ENCODE assay signal across 14 cellular contexts in the genomic region with DNA sequence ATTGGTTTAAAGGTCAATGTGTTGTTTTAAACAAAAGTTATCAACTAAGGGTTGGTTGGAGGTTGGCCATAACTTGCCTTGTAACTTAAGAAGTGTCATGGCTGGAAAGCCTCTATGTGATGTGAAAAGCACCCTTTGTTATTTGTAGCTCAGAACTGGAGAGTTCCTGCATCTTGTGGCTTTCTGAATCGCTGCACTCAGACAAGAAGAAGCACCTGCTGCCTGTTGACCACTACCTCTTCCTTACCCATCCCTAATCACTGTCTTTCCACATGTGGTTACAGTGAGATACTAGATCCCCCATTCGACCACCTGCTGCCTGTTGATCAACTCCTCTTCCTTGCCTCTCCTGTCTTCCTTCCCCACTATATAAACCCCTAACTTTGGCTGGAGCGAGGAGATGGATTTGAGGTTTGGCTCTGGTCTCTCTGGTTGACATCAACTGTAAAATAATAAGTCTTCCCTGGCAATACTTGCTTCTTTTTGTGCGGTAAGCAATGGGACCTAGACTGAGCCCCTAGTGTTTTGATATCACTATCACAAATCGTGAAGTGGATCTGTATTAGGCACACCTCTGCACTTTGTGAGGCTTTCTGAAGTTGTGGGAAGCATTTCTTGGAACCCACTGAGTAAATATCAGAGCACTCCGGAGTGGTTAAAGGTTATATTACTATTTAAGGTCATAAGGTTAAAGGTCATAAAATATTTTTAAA. TPM values are rescaled to one million over a fixed set of nuclear protein-coding genes. Genes with fewer than 3 reads are reported as not detected.
A peak's percentile ranks its signal among the peaks of the same experiment; 100 is the strongest.
DNase-seq lines count a peak whose midpoint lies in the region; ATAC-seq and TF ChIP-seq lines count a peak whose summit lies in the region.
"Had no signal": no experiment of that assay in that cellular context is flagged by ENCODE, and none has a peak within 500 bp of the region (broad histone marks: within the 10 kb centered on the region; RNA-seq: fewer than 3 reads in every experiment).

No MANE protein-coding gene starts in this region.

- peaks cover 23% of the 10 kb centered on the region for H3K9me3 ChIP-seq in OCI-LY7 (ENCODE audit: low read length)
- H3K9me3 ChIP-seq in CD8-positive, alpha-beta memory T cell (ENCODE audit: low read length) = peaks cover 4% of the 10 kb centered on the region

- no TSS peak for BruUV-seq in OCI-LY7 (replicated peaks; lab: Mats Ljungman, UMichigan)

- H3K27ac Mint-ChIP-seq in HFFc6 (no peak overlapping the region), type B pancreatic cell (no peak overlapping the region)
- H3K27ac Mint-ChIP-seq in CD8-positive, alpha-beta memory T cell = no peak overlapping the region
- H3K27ac Mint-ChIP-seq: activated T-cell treated with anti-CD3 and anti-CD28 coated beads, Interleukin-2, amount 50 U/mL, for 72 hours; CD4-positive, CD25-positive, alpha-beta regulatory T cell had no signal

- H3K27me3 ChIP-seq in CD8-positive, alpha-beta memory T cell (ENCODE audit: insufficient read depth, low read length, poor library complexity, severe bottlenecking) = no peaks in the 10 kb centered on the region

- peak; percentile 89 for DNase-seq in OCI-LY7 (ENCODE audit: low spot score)
- DNase-seq in H4 (ENCODE audit: low spot score) = no peak
- no peak for DNase-seq in HFFc6
- no peak for DNase-seq in CD8-positive, alpha-beta memory T cell
- DNase-seq in type B pancreatic cell (ENCODE audit: extremely low spot score, unreplicated experiment) = no peak
- DNase-seq: activated T-cell treated with anti-CD3 and anti-CD28 coated beads, Interleukin-2, amount 50 U/mL, for 72 hours; CD4-positive, CD25-positive, alpha-beta regulatory T cell; glutamatergic neuron; NCI-H2171 had no signal

- peak overlapping the region; percentile 40; the same call in 1 of the 2 replicates for H2AFZ ChIP-seq in OCI-LY7 (ENCODE audit: low read length)

- peaks cover 69% of the 10 kb centered on the region for H3K36me3 ChIP-seq in OCI-LY7 (ENCODE audit: insufficient read depth, low read length)
- H3K36me3 ChIP-seq in CD8-positive, alpha-beta memory T cell (ENCODE audit: insufficient read depth, low read length) = no peaks in the 10 kb centered on the region

- no peaks in the 10 kb centered on the region for H3K9me3 Mint-ChIP-seq in HFFc6
- peaks cover 0 to 3% (median 1%) of the 10 kb centered on the region in 5 donors for H3K9me3 Mint-ChIP-seq in CD8-positive, alpha-beta memory T cell
- H3K9me3 Mint-ChIP-seq in type B pancreatic cell = peaks cover 4% of the 10 kb centered on the region

- H3K4me3 Mint-ChIP-seq in HFFc6 = no peak overlapping the region
- peak overlapping the region in 1 of 7 donors; percentile 65 for H3K4me3 Mint-ChIP-seq in CD8-positive, alpha-beta memory T cell
- H3K4me3 Mint-ChIP-seq in type B pancreatic cell = no peak overlapping the region
- H3K4me3 Mint-ChIP-seq: activated T-cell treated with anti-CD3 and anti-CD28 coated beads, Interleukin-2, amount 50 U/mL, for 72 hours; CD4-positive, CD25-positive, alpha-beta regulatory T cell had no signal

- TF ChIP-seq CTCF in OCI-LY7 (conservative IDR thresholded peaks at IDR 0.05; ENCODE audit: low read length) (peak; percentile 68), HFFc6 (IDR thresholded peaks at IDR 0.05) (no peak), type B pancreatic cell (conservative IDR thresholded peaks at IDR 0.05) (no peak)

- CTCF ChIA-PET in OCI-LY7 (lab: Charles Lee; ENCODE audit: unreplicated experiment) = interaction anchor here (0.7 to 1.6 kb wide), 2 partner anchors 12 to 41 kb away, joined by 3 read pairs; no protein-coding TSS in a partner anchor
- CTCF ChIA-PET in CD8-positive, alpha-beta memory T cell (lab: Charles Lee) = interaction anchor here (2.2 to 2.8 kb wide), 2 partner anchors 14 to 39 kb away, joined by 11 to 15 read pairs; partner anchors contain the start of gene RPL39L

- H3K4me1 ChIP-seq in OCI-LY7 (ENCODE audit: insufficient read depth, low read length, poor library complexity, severe bottlenecking) = peaks cover 36% of the 10 kb centered on the region
- peaks cover 13% of the 10 kb centered on the region for H3K4me1 ChIP-seq in CD8-positive, alpha-beta memory T cell (ENCODE audit: insufficient read depth, low read length)

- peak; percentile 91 for ATAC-seq in GM18511 (IDR thresholded peaks at IDR 0.05; ENCODE audit: unreplicated experiment)
- peak; percentile 86 for ATAC-seq in GM21515 (IDR thresholded peaks at IDR 0.05; ENCODE audit: unreplicated experiment)
- ATAC-seq in HG03095 (IDR thresholded peaks at IDR 0.05; ENCODE audit: unreplicated experiment) = peak; percentile 87
- ATAC-seq: activated T-cell treated with anti-CD3 and anti-CD28 coated beads, Interleukin-2, amount 50 U/mL, for 72 hours; left lobe of liver had no signal

- intact Hi-C loops in OCI-LY7 (cut with micrococcal nuclease; ENCODE audit: unreplicated experiment) = no loop called here

- POLR2A ChIA-PET in OCI-LY7 (lab: Charles Lee) = interaction anchor here (0.5 to 2.6 kb wide), 7 partner anchors 10 to 493 kb away, joined by 3 to 11 read pairs (median 3); partner anchors contain the start of gene RPL39L
- POLR2A ChIA-PET in CD8-positive, alpha-beta memory T cell (lab: Charles Lee) = no interaction called here

- H3K36me3 Mint-ChIP-seq in HFFc6 (ENCODE audit: low read depth) (peaks cover 5% of the 10 kb centered on the region; the same call in 1 of the 2 replicates), type B pancreatic cell (peaks cover 13% of the 10 kb centered on the region)
- peaks cover 2 to 13% (median 5%) of the 10 kb centered on the region in 3 donors for H3K36me3 Mint-ChIP-seq in CD8-positive, alpha-beta memory T cell

- no peaks in the 10 kb centered on the region; the same call in 1 of the 2 replicates for H3K27me3 Mint-ChIP-seq in HFFc6 (ENCODE audit: insufficient read depth)
- no peaks in the 10 kb centered on the region for H3K27me3 Mint-ChIP-seq in CD8-positive, alpha-beta memory T cell
- no peaks in the 10 kb centered on the region for H3K27me3 Mint-ChIP-seq in type B pancreatic cell
- H3K27me3 Mint-ChIP-seq: CD4-positive, CD25-positive, alpha-beta regulatory T cell had no signal

- peaks cover 17% of the 10 kb centered on the region; the same call in 1 of the 2 replicates for H3K79me2 ChIP-seq in OCI-LY7 (ENCODE audit: insufficient read depth, low read depth, low read length)

- H4K20me1 ChIP-seq in OCI-LY7 (ENCODE audit: insufficient read depth, low read length) = no peaks in the 10 kb centered on the region

- no peaks in the 10 kb centered on the region for H3K9me2 ChIP-seq in OCI-LY7 (ENCODE audit: insufficient read depth, low read length)

- H3K4me2 ChIP-seq in OCI-LY7 (ENCODE audit: low read length) = peak overlapping the region; percentile 65

- peak overlapping the region; percentile 19 for H3K4me3 ChIP-seq in OCI-LY7 (ENCODE audit: low read depth, low read length, poor library complexity, severe bottlenecking)
- no peak overlapping the region for H3K4me3 ChIP-seq in CD8-positive, alpha-beta memory T cell (ENCODE audit: low read length)

- peak overlapping the region; percentile 85 for H3K27ac ChIP-seq in OCI-LY7 (ENCODE audit: low read depth, low read length, poor library complexity, severe bottlenecking)
- no peak overlapping the region for H3K27ac ChIP-seq in CD8-positive, alpha-beta memory T cell (ENCODE audit: low read depth, low read length)
- H3K27ac ChIP-seq: RWPE1 had no signal

- H3K4me1 Mint-ChIP-seq in HFFc6 (ENCODE audit: low read depth) (peaks cover 14% of the 10 kb centered on the region), type B pancreatic cell (ENCODE audit: unreplicated experiment) (no peaks in the 10 kb centered on the region)
- peaks cover 12 to 21% (median 12%) of the 10 kb centered on the region in 3 donors for H3K4me1 Mint-ChIP-seq in CD8-positive, alpha-beta memory T cell

RNA-seq across cellular contexts. Expression of gene RPL39L, which starts 13.8 kb away (rescaled TPM):
- 79.2 and 92.2 TPM in 2 replicates for total RNA-seq in OCI-LY7 (2014; rRNA removed; shearing (Covaris generic))
- 46.2 and 46.5 TPM in 2 replicates for total RNA-seq in OCI-LY7 (2022)
- total RNA-seq in H4 (2014; rRNA removed; shearing (Covaris generic)) = 76.1 and 100.0 TPM in 2 replicates
- total RNA-seq in HFFc6 (2021; fragmentation: NEBNext Ultra II Directional; extraction: Animal tissue kit (Norgen Biotek cat#: 25700)) = 10 to 100 TPM in 5 of 6 experiments, 1 to 10 TPM in 1; 6.5 to 20.0 (median 18.0) TPM
- total RNA-seq in CD8-positive, alpha-beta memory T cell = 10 to 100 TPM; 11.3 to 13.1 TPM
- polyA plus RNA-seq in CD8-positive, alpha-beta memory T cell = 10.3 TPM
- 8.4 and 14.9 TPM in 2 replicates for total RNA-seq in type B pancreatic cell (ENCODE audit: low replicate concordance)
